9 cellular contexts compared by ENCODE assay signal in the genomic region with DNA sequence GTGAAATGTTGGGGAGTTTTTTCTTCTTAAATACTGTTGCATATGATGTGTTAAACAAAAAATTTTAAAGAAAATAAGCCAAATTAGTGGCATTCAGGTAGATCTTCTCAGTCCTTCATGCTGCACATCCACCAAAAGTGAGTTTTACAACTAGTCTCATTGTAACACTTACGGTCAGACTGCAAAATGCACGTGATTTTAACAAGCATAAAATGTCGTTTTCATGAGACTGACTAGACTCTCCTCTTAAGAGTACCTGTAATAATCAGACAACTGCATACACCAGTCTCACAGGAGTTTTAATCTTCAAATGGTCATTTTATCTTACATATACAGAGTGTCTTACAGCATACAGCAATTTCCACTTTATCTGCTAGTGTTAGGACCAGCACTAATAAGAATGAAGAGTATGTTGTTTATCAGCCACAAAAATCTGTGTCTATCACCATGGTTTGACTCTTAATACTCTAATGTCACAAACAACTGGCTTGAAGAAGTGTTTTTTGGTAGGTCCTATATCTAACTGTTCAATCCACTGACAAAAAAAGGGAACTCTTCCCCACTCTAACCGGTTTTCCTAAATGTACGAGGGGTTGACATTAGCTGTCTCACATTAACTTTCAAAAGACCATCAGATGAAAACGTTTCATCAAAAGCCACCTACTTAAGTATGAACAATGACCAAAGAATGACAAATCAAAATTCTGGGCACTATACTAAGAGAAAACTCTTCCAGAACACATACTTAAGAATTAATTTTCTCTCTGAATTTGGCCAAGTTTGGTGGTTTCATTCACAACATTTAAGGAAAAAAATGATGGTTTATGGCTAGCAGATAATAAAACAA. TPM values are rescaled to one million over a fixed set of nuclear protein-coding genes. Genes with fewer than 3 reads are reported as not detected.
DNase-seq lines count a peak whose midpoint lies in the region; ATAC-seq, FAIRE-seq and TF ChIP-seq lines count a peak whose summit lies in the region.
"Had no signal": no experiment of that assay in that cellular context is flagged by ENCODE, and none has a peak within 500 bp of the region (broad histone marks: within the 10 kb centered on the region; RNA-seq: fewer than 3 reads in every experiment).

No MANE protein-coding gene starts in this region.

- FAIRE-seq in urothelium cell line (lab: Jason Lieb, UNC) = no peak
- FAIRE-seq: endometrium had no signal

- TF ChIP-seq CTCF in left ventricle myocardium inferior (IDR thresholded peaks at IDR 0.05; ENCODE audit: borderline replicate concordance) = no peak

- DNase-seq in left ventricle myocardium inferior (no peak), left ventricle myocardium superior (no peak), urothelium cell line (ENCODE audit: low spot score) (no peak), amniotic stem cell (lab: John Stamatoyannopoulos, UW) (no peak), H4 (ENCODE audit: low spot score) (no peak)

- H3K27ac ChIP-seq in left ventricle myocardium inferior (replicated peaks) = peak overlapping the region; percentile 94
- peak overlapping the region; percentile 96 for H3K27ac ChIP-seq in angular gyrus (ENCODE audit: low read depth, low read length)
- H3K27ac ChIP-seq in layer of hippocampus (ENCODE audit: low read depth, low read length) = peak overlapping the region; percentile 3
- peak overlapping the region; percentile 88 for H3K27ac ChIP-seq in temporal lobe (ENCODE audit: low read depth, low read length)

- H3K27me3 ChIP-seq in left ventricle myocardium inferior (ENCODE audit: low read depth) = no peaks in the 10 kb centered on the region
- H3K27me3 ChIP-seq in layer of hippocampus (ENCODE audit: control insufficient read depth, insufficient read depth, low read length) = no peaks in the 10 kb centered on the region

- H3K4me1 ChIP-seq in left ventricle myocardium inferior = peaks cover 56% of the 10 kb centered on the region

- H3K4me3 ChIP-seq in left ventricle myocardium inferior = peak overlapping the region; percentile 95

- no peaks in the 10 kb centered on the region for H3K36me3 ChIP-seq in left ventricle myocardium inferior

- no peak for ATAC-seq in left ventricle myocardium superior

- no peaks in the 10 kb centered on the region for H3K9me3 ChIP-seq in left ventricle myocardium inferior (replicated peaks)

- intact Hi-C loops in left ventricle myocardium inferior (cut with micrococcal nuclease) = no loop called here
- intact Hi-C loops in left ventricle myocardium superior (cut with micrococcal nuclease) = no loop called here

RNA-seq across cellular contexts. Expression of a gene that starts 1.5 kb away (rescaled TPM):
- total RNA-seq in left ventricle myocardium inferior (27.6 TPM), left ventricle myocardium superior (22.6 TPM), temporal lobe (19.2 TPM)
- 36.7 and 46.3 TPM in 2 replicates for total RNA-seq in H4 (2014; rRNA removed; shearing (Covaris generic))

RNA-seq across cellular contexts. Expression of a gene that starts 42.5 kb away (rescaled TPM):
- 5.5 TPM for total RNA-seq in left ventricle myocardium inferior
- total RNA-seq in left ventricle myocardium superior = 6.0 TPM
- total RNA-seq in temporal lobe = 6.4 TPM
- 2.5 and 3.7 TPM in 2 replicates for total RNA-seq in H4 (2014; rRNA removed; shearing (Covaris generic))

Comparison
In these comparisons a context has a peak if more than half of its experiments do, and no peak if none do; other contexts are left out.
1. H3K27ac ChIP-seq: peak in every context shown above with its lines; median percentile 96 in angular gyrus; 94 in left ventricle myocardium inferior; 88 in temporal lobe; 3 in layer of hippocampus.